Comparison of ENCODE assay signal across 8 cellular contexts in the genomic region with DNA sequence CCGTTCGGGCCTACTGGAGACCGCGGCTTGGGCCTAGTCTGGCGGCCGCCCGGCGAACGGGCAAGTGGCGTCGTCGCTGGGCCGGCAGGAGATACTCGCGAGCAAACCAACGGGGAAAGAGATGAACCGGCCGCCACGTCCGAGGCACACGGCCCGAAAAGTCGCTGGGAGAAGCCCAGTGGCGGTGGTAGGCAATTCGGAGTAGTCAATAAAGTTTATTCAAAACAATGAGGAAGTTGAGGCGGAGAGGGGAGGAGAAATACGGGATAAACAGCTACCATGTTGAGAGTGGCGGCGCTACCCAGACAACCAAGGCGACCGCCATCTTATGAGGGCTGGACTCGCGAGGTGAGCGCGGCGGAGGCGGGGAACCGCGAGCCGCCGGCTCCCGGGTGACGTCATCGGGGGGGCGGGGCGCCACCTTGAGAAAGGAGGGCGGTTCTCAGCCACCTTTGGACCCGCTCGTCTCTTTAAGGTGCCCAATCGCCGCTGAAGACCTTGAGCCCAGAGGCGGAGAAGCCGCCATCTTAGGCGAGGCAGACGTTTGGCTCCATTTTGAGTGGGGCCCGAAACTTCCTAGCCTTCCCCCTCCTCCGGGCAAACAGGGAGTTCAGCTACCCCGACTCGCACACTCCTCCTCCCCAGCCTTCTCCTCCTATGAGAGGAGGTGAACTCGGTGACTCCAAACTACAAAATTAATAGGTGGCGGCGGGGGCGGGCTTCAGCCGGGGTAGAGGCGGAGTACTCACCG. TPM values are rescaled to one million over a fixed set of nuclear protein-coding genes. Genes with fewer than 3 reads are reported as not detected.
DNase-seq lines count a peak whose midpoint lies in the region; ATAC-seq and TF ChIP-seq lines count a peak whose summit lies in the region.

PHF8 (minus strand) TSS at position 348 of the 751 bp plus-strand sequence. CDS start 1,745 bp downstream, outside the sequence.

- H3K4me3 ChIP-seq in left ventricle myocardium inferior (peak within 1 kb of the TSS; percentile 76), upper lobe of right lung (peak within 1 kb of the TSS; percentile 66)

- H3K9me3 ChIP-seq in left ventricle myocardium inferior (replicated peaks) (no peaks in the 10 kb centered on the region), upper lobe of right lung (no peaks in the 10 kb centered on the region)

- intact Hi-C loops in left ventricle myocardium inferior (cut with micrococcal nuclease) (no loop called here), upper lobe of right lung (cut with DNase I) (no loop called here)

- TF ChIP-seq CTCF in left ventricle myocardium inferior (IDR thresholded peaks at IDR 0.05; ENCODE audit: borderline replicate concordance) (no peak), progenitor cell of endocrine pancreas (IDR thresholded peaks at IDR 0.05; ENCODE audit: unreplicated experiment) (no peak), upper lobe of right lung (IDR thresholded peaks at IDR 0.05) (no peak)

- H3K9me3 Mint-ChIP-seq in T-helper 2 cell treated with Interferon-gamma antibody and Interleukin-4, amounts not matched to agents 5 μg/mL and 100 μg/mL, for 36 hours, result no peaks in the 10 kb centered on the region
- peaks cover 18% of the 10 kb centered on the region for H3K9me3 Mint-ChIP-seq in progenitor cell of endocrine pancreas (ENCODE audit: low read depth)

- H3K4me1 Mint-ChIP-seq in T-helper 2 cell treated with Interferon-gamma antibody and Interleukin-4, amounts not matched to agents 5 μg/mL and 100 μg/mL, for 36 hours (ENCODE audit: low read depth), result peaks cover 10% of the 10 kb centered on the region
- H3K4me1 Mint-ChIP-seq in progenitor cell of endocrine pancreas (ENCODE audit: low read depth), result peaks cover 9% of the 10 kb centered on the region

- peak within 1 kb of the TSS; percentile 94 for H3K27ac ChIP-seq in left ventricle myocardium inferior (replicated peaks)
- peak within 1 kb of the TSS; percentile 97 for H3K27ac ChIP-seq in upper lobe of right lung

- H3K4me1 ChIP-seq in left ventricle myocardium inferior, result peaks cover 4% of the 10 kb centered on the region
- H3K4me1 ChIP-seq in upper lobe of right lung, result peaks cover 4% of the 10 kb centered on the region

- H3K27me3 ChIP-seq in left ventricle myocardium inferior (ENCODE audit: low read depth) (no peaks in the 10 kb centered on the region), upper lobe of right lung (no peaks in the 10 kb centered on the region)

- DNase-seq in NCI-H1930 (lab: John Stamatoyannopoulos, UW) (peak; percentile 90), anterior cingulate cortex (lab: John Stamatoyannopoulos, UW) (peak; percentile 23 to 94 (median 82)), left ventricle myocardium inferior (peak; percentile 93), progenitor cell of endocrine pancreas (ENCODE audit: low spot score, unreplicated experiment) (peak; percentile 86), upper lobe of right lung (peak; percentile 97)
- DNase-seq in T-helper 2 cell treated with Interferon-gamma antibody and Interleukin-4, amounts not matched to agents 5 μg/mL and 100 μg/mL, for 36 hours (ENCODE audit: low spot score), result peak; percentile 92

- peak within 1 kb of the TSS; percentile 97 for H3K4me3 Mint-ChIP-seq in T-helper 2 cell treated with Interferon-gamma antibody and Interleukin-4, amounts not matched to agents 5 μg/mL and 100 μg/mL, for 36 hours
- peak within 1 kb of the TSS; percentile 92 for H3K4me3 Mint-ChIP-seq in progenitor cell of endocrine pancreas (ENCODE audit: low read depth)

- peak; percentile 81 for ATAC-seq in GM18502 (IDR thresholded peaks at IDR 0.05; ENCODE audit: poor library complexity, unreplicated experiment)
- peak; percentile 83 for ATAC-seq in HG02973 (IDR thresholded peaks at IDR 0.05; ENCODE audit: unreplicated experiment)
- peak; percentile 95 for ATAC-seq in upper lobe of right lung

- H3K36me3 Mint-ChIP-seq in T-helper 2 cell treated with Interferon-gamma antibody and Interleukin-4, amounts not matched to agents 5 μg/mL and 100 μg/mL, for 36 hours (ENCODE audit: low read depth), result peaks cover 13% of the 10 kb centered on the region
- no peaks in the 10 kb centered on the region for H3K36me3 Mint-ChIP-seq in progenitor cell of endocrine pancreas (ENCODE audit: insufficient read depth)

- no peaks in the 10 kb centered on the region for H3K27me3 Mint-ChIP-seq in T-helper 2 cell treated with Interferon-gamma antibody and Interleukin-4, amounts not matched to agents 5 μg/mL and 100 μg/mL, for 36 hours (ENCODE audit: low read depth)
- no peaks in the 10 kb centered on the region for H3K27me3 Mint-ChIP-seq in progenitor cell of endocrine pancreas

- H3K36me3 ChIP-seq in left ventricle myocardium inferior, result peaks cover 12% of the 10 kb centered on the region
- peaks cover 14% of the 10 kb centered on the region for H3K36me3 ChIP-seq in upper lobe of right lung

- peak within 1 kb of the TSS; percentile 98 for H3K27ac Mint-ChIP-seq in T-helper 2 cell treated with Interferon-gamma antibody and Interleukin-4, amounts not matched to agents 5 μg/mL and 100 μg/mL, for 36 hours
- peak within 1 kb of the TSS; percentile 99 for H3K27ac Mint-ChIP-seq in progenitor cell of endocrine pancreas

RNA-seq across cellular contexts. Expression of gene PHF8, which starts in this region (rescaled TPM):
- total RNA-seq in left ventricle myocardium inferior (9.0 TPM), progenitor cell of endocrine pancreas (43.5 and 47.8 TPM in 2 replicates), upper lobe of right lung (28.5 TPM)

Comparison
In these comparisons a context has a peak if more than half of its experiments do, and no peak if none do; other contexts are left out.
1. Peak in every context shown above with its lines: DNase-seq, ATAC-seq, H3K4me3 ChIP-seq and H3K27ac ChIP-seq.